ENCODE assay signal across 8 cellular contexts in genomic region chr15:44712108-44713005, GRCh38. TPM values are rescaled to one million over a fixed set of nuclear protein-coding genes. Genes with fewer than 3 reads are reported as not detected.
DNase-seq lines count a peak whose midpoint lies in the region; ATAC-seq and TF ChIP-seq lines count a peak whose summit lies in the region.

No MANE protein-coding gene starts in this region.

- H3K27me3 ChIP-seq in ectodermal cell (ENCODE audit: control insufficient read depth, insufficient read depth, low read length, poor library complexity, severe bottlenecking) = peaks cover 17% of the 10 kb centered on the region
- no peaks in the 10 kb centered on the region for H3K27me3 ChIP-seq in right lobe of liver

- WGBS in ectodermal cell, 2 experiments = 64 to 67% methylated on average over 35 of the region's 35 CpGs
- 1% methylated on average over 34 of the region's 35 CpGs for WGBS in right lobe of liver (ENCODE audit: insufficient coverage, low coverage, low lambda C conversion rate, missing lambda C conversion rate)

- intact Hi-C loops in right lobe of liver (cut with DNase I) = no loop called here

- no peak for TF ChIP-seq POLR2A in right lobe of liver (IDR thresholded peaks at IDR 0.05)

- TF ChIP-seq CTCF in AG09309 (IDR thresholded peaks at IDR 0.05; ENCODE audit: control insufficient read depth, insufficient read depth, low read depth, low read length, missing control alignments) (no peak), right lobe of liver (IDR thresholded peaks at IDR 0.05) (no peak)

- ATAC-seq in GM19452 (IDR thresholded peaks at IDR 0.05; ENCODE audit: unreplicated experiment) = peak; percentile 3
- ATAC-seq in right lobe of liver = peak; percentile 60 to 66 (median 62)
- ATAC-seq in HG03378 (IDR thresholded peaks at IDR 0.05; ENCODE audit: unreplicated experiment) = no peak

- H3K36me3 ChIP-seq in ectodermal cell (ENCODE audit: control insufficient read depth, insufficient read depth, low read length) = no peaks in the 10 kb centered on the region
- peaks cover 12 to 25% (median 23%) of the 10 kb centered on the region in 4 donors for H3K36me3 ChIP-seq in right lobe of liver

- H3K27ac ChIP-seq in ectodermal cell (ENCODE audit: insufficient read depth, low read depth, low read length, poor library complexity, severe bottlenecking) (no peak overlapping the region), right lobe of liver (peak overlapping the region; percentile 99 to 100 (median 100))

- no peaks in the 10 kb centered on the region for H3K9me3 ChIP-seq in ectodermal cell (ENCODE audit: control insufficient read depth, low read length)
- H3K9me3 ChIP-seq in right lobe of liver = no peaks in the 10 kb centered on the region

- DNase-seq in AG09309 (ENCODE audit: low read depth) = peak; percentile 65
- peak; percentile 51 for DNase-seq in NCI-H526 treated with DMSO at 0.1 percent for 48 hours (lab: John Stamatoyannopoulos, UW)
- DNase-seq in activated CD4-positive, alpha-beta T cell treated with anti-CD3 and anti-CD28 coated beads for 4 hours = peak; percentile 65 to 69
- peak; percentile 54 to 80 (median 65) for DNase-seq in right lobe of liver
- DNase-seq in stimulated activated CD4-positive, alpha-beta T cell treated with anti-CD3 and anti-CD28 coated beads, TNF-alpha, amount 100 ng/mL, for 24 hours (ENCODE audit: low read depth in 3 of 3) = peak; percentile 56 to 64 (median 62)

- H3K4me1 ChIP-seq in ectodermal cell (ENCODE audit: control insufficient read depth, insufficient read depth, low read length) (no peaks in the 10 kb centered on the region), right lobe of liver (peaks cover 0 to 17% (median 0%) of the 10 kb centered on the region in 4 donors)

- H3K4me3 ChIP-seq in AG09309 (ENCODE audit: control insufficient read depth, low read depth, low read length) (peak overlapping the region; percentile 81), ectodermal cell (ENCODE audit: insufficient read depth, low read depth, low read length) (peak overlapping the region; percentile 88), right lobe of liver (peak overlapping the region; percentile 78 to 94 (median 78))

RNA-seq across cellular contexts. Expression of gene B2M, which starts 1.0 kb away (rescaled TPM):
- polyA plus RNA-seq in ectodermal cell (2013, experiment 1 of 4) = 91.0 TPM
- polyA plus RNA-seq in ectodermal cell (2013, experiment 2 of 4) = 82.7 TPM
- 91.9 TPM for polyA plus RNA-seq in ectodermal cell (2013, experiment 3 of 4)
- polyA plus RNA-seq in ectodermal cell (2013, experiment 4 of 4) = 93.9 TPM
- total RNA-seq in right lobe of liver = 1,000 to 10,000 TPM in 5 of 6 experiments, 100 to 1,000 TPM in 1; 894 to 5,671 (median 2,154) TPM

RNA-seq across cellular contexts. Expression of gene PATL2, which starts 1.2 kb away (rescaled TPM):
- polyA plus RNA-seq in ectodermal cell (2013, experiment 1 of 4) = 0.57 TPM
- 0.36 TPM for polyA plus RNA-seq in ectodermal cell (2013, experiment 2 of 4)
- polyA plus RNA-seq in ectodermal cell (2013, experiment 3 of 4) = 0.27 TPM
- 0.57 TPM for polyA plus RNA-seq in ectodermal cell (2013, experiment 4 of 4)
- 1 to 10 TPM in 2 of 6 experiments, under 1 TPM in 4; 0.28 to 1.9 (median 0.71) TPM for total RNA-seq in right lobe of liver

RNA-seq across cellular contexts. Expression of gene TRIM69, which starts 24.0 kb away (rescaled TPM):
- 2.2 TPM for polyA plus RNA-seq in ectodermal cell (2013, experiment 1 of 4)
- polyA plus RNA-seq in ectodermal cell (2013, experiment 2 of 4) = 0.69 TPM
- 1.5 TPM for polyA plus RNA-seq in ectodermal cell (2013, experiment 3 of 4)
- 2.0 TPM for polyA plus RNA-seq in ectodermal cell (2013, experiment 4 of 4)
- total RNA-seq in right lobe of liver = 10 to 100 TPM in 1 of 6 experiments, 1 to 10 TPM in 5; 3.8 to 16.9 (median 6.5) TPM

RNA-seq across cellular contexts. Expression of gene SPG11, which starts 48.9 kb away (rescaled TPM):
- 47.5 TPM for polyA plus RNA-seq in ectodermal cell (2013, experiment 1 of 4)
- polyA plus RNA-seq in ectodermal cell (2013, experiment 2 of 4) = 42.5 TPM
- 38.2 TPM for polyA plus RNA-seq in ectodermal cell (2013, experiment 3 of 4)
- 37.7 TPM for polyA plus RNA-seq in ectodermal cell (2013, experiment 4 of 4)
- total RNA-seq in right lobe of liver = 10 to 100 TPM; 35.4 to 55.6 (median 40.8) TPM
